1 cellular context compared by ENCODE assay signal in the genomic region with DNA sequence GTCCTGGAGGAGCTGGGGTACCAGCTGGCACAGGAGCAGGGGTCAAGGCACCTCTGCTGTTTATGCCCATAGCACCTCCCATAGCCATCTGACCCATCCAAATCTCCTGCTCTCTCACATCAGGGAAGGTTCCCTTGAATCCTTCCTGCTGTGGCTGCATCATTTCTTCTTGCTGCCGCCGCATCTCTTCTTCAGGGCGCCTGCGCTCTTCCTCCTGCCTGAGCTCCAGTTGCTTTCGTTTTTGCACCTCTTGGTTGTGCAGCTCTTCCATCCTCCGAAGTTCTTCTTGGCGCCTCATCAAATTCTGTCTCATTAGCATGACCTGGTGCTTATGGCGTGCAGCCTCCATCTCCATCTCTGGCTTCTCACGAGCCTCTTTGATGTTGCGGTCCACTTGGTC.
TF ChIP-seq lines count a peak whose summit lies in the region.

No MANE protein-coding gene starts in this region.

TF ChIP-seq in GM23338, 12 proteins besides CTCF, POLR2A, EP300 and RAD21 (continued from another document):
- TF ChIP-seq, protein P1, sequence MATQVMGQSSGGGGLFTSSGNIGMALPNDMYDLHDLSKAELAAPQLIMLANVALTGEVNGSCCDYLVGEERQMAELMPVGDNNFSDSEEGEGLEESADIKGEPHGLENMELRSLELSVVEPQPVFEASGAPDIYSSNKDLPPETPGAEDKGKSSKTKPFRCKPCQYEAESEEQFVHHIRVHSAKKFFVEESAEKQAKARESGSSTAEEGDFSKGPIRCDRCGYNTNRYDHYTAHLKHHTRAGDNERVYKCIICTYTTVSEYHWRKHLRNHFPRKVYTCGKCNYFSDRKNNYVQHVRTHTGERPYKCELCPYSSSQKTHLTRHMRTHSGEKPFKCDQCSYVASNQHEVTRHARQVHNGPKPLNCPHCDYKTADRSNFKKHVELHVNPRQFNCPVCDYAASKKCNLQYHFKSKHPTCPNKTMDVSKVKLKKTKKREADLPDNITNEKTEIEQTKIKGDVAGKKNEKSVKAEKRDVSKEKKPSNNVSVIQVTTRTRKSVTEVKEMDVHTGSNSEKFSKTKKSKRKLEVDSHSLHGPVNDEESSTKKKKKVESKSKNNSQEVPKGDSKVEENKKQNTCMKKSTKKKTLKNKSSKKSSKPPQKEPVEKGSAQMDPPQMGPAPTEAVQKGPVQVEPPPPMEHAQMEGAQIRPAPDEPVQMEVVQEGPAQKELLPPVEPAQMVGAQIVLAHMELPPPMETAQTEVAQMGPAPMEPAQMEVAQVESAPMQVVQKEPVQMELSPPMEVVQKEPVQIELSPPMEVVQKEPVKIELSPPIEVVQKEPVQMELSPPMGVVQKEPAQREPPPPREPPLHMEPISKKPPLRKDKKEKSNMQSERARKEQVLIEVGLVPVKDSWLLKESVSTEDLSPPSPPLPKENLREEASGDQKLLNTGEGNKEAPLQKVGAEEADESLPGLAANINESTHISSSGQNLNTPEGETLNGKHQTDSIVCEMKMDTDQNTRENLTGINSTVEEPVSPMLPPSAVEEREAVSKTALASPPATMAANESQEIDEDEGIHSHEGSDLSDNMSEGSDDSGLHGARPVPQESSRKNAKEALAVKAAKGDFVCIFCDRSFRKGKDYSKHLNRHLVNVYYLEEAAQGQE (IDR thresholded peaks at IDR 0.05; ENCODE audit: unreplicated experiment): no peak
- TF ChIP-seq POLR2AphosphoS5 (IDR thresholded peaks at IDR 0.05; ENCODE audit: low read depth) (no peak), STAT1 (IDR thresholded peaks at IDR 0.05; ENCODE audit: unreplicated experiment) (no peak), EZH2 (IDR thresholded peaks at IDR 0.05; ENCODE audit: low read depth, unreplicated experiment) (no peak), JUNB (IDR thresholded peaks at IDR 0.05; ENCODE audit: unreplicated experiment) (no peak), CREB1 (CRISPR knock-in tag; IDR thresholded peaks at IDR 0.05; ENCODE audit: low read depth) (no peak), NANOG (IDR thresholded peaks at IDR 0.05; ENCODE audit: borderline replicate concordance) (no peak), ZNF114 (CRISPR knock-in tag; IDR thresholded peaks at IDR 0.05) (no peak), EZH2phosphoT487 (IDR thresholded peaks at IDR 0.05; ENCODE audit: unreplicated experiment) (no peak)
- TF ChIP-seq, protein P2, sequence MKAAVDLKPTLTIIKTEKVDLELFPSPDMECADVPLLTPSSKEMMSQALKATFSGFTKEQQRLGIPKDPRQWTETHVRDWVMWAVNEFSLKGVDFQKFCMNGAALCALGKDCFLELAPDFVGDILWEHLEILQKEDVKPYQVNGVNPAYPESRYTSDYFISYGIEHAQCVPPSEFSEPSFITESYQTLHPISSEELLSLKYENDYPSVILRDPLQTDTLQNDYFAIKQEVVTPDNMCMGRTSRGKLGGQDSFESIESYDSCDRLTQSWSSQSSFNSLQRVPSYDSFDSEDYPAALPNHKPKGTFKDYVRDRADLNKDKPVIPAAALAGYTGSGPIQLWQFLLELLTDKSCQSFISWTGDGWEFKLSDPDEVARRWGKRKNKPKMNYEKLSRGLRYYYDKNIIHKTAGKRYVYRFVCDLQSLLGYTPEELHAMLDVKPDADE (IDR thresholded peaks at IDR 0.05): no peak
- TF ChIP-seq, protein P3, sequence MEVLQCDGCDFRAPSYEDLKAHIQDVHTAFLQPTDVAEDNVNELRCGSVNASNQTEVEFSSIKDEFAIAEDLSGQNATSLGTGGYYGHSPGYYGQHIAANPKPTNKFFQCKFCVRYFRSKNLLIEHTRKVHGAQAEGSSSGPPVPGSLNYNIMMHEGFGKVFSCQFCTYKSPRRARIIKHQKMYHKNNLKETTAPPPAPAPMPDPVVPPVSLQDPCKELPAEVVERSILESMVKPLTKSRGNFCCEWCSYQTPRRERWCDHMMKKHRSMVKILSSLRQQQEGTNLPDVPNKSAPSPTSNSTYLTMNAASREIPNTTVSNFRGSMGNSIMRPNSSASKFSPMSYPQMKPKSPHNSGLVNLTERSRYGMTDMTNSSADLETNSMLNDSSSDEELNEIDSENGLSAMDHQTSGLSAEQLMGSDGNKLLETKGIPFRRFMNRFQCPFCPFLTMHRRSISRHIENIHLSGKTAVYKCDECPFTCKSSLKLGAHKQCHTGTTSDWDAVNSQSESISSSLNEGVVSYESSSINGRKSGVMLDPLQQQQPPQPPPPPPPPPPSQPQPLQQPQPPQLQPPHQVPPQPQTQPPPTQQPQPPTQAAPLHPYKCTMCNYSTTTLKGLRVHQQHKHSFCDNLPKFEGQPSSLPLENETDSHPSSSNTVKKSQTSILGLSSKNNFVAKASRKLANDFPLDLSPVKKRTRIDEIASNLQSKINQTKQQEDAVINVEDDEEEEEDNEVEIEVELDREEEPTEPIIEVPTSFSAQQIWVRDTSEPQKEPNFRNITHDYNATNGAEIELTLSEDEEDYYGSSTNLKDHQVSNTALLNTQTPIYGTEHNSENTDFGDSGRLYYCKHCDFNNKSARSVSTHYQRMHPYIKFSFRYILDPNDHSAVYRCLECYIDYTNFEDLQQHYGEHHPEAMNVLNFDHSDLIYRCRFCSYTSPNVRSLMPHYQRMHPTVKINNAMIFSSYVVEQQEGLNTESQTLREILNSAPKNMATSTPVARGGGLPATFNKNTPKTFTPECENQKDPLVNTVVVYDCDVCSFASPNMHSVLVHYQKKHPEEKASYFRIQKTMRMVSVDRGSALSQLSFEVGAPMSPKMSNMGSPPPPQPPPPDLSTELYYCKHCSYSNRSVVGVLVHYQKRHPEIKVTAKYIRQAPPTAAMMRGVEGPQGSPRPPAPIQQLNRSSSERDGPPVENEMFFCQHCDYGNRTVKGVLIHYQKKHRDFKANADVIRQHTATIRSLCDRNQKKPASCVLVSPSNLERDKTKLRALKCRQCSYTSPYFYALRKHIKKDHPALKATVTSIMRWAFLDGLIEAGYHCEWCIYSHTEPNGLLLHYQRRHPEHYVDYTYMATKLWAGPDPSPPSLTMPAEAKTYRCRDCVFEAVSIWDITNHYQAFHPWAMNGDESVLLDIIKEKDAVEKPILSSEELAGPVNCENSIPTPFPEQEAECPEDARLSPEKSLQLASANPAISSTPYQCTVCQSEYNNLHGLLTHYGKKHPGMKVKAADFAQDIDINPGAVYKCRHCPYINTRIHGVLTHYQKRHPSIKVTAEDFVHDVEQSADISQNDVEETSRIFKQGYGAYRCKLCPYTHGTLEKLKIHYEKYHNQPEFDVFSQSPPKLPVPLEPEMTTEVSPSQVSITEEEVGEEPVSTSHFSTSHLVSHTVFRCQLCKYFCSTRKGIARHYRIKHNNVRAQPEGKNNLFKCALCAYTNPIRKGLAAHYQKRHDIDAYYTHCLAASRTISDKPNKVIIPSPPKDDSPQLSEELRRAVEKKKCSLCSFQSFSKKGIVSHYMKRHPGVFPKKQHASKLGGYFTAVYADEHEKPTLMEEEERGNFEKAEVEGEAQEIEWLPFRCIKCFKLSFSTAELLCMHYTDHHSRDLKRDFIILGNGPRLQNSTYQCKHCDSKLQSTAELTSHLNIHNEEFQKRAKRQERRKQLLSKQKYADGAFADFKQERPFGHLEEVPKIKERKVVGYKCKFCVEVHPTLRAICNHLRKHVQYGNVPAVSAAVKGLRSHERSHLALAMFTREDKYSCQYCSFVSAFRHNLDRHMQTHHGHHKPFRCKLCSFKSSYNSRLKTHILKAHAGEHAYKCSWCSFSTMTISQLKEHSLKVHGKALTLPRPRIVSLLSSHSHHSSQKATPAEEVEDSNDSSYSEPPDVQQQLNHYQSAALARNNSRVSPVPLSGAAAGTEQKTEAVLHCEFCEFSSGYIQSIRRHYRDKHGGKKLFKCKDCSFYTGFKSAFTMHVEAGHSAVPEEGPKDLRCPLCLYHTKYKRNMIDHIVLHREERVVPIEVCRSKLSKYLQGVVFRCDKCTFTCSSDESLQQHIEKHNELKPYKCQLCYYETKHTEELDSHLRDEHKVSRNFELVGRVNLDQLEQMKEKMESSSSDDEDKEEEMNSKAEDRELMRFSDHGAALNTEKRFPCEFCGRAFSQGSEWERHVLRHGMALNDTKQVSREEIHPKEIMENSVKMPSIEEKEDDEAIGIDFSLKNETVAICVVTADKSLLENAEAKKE (CRISPR knock-in tag; IDR thresholded peaks at IDR 0.05): no peak
